18 cellular contexts compared by ENCODE assay signal in the genomic region with DNA sequence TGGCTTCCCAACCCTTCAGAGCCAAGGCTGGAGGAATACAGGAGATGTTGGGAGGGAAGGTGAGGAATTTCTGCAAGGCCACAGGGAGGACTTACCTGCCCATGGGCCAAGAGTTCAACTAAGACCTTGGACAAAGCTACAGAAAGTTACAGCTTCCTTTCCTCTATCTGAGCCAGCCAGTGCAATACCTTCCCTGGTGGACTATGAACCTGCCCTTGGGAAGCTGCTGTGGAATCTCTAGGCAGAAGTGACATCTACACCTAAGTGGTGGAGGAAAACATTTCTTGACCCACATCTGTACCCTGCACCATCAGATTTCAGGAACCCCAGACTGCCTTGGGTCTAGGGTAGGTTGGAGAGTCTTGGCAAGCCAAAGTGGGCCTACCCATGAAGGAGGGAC. TPM values are rescaled to one million over a fixed set of nuclear protein-coding genes. Genes with fewer than 3 reads are reported as not detected.
DNase-seq lines count a peak whose midpoint lies in the region; ATAC-seq and TF ChIP-seq lines count a peak whose summit lies in the region.
"Had no signal": no experiment of that assay in that cellular context is flagged by ENCODE, and none has a peak within 500 bp of the region (broad histone marks: within the 10 kb centered on the region; RNA-seq: fewer than 3 reads in every experiment).

No MANE protein-coding gene starts in this region.

- no peak for TF ChIP-seq CTCF in activated CD8-positive, alpha-beta T cell treated with anti-CD3 and anti-CD28 coated beads for 36 hours (IDR thresholded peaks at IDR 0.05)
- no peak for TF ChIP-seq CTCF in mucosa of descending colon (IDR thresholded peaks at IDR 0.05)
- no peak for TF ChIP-seq CTCF in hepatocyte (IDR thresholded peaks at IDR 0.05; ENCODE audit: poor library complexity)

- ATAC-seq in activated CD8-positive, alpha-beta T cell treated with anti-CD3 and anti-CD28 coated beads, Interleukin-2, amount 10 ng/mL, durations not matched to agents 7 days and 5 days, result no peak
- no peak for ATAC-seq in activated CD8-positive, alpha-beta T cell treated with anti-CD3 and anti-CD28 coated beads for 36 hours
- ATAC-seq in T-helper 17 cell (no peak), left colon (peak; percentile 60), mucosa of descending colon (peak; percentile 47), HG02642 (IDR thresholded peaks at IDR 0.05; ENCODE audit: poor library complexity, unreplicated experiment) (no peak)

- no peak overlapping the region for H3K27ac Mint-ChIP-seq in activated CD8-positive, alpha-beta T cell treated with anti-CD3 and anti-CD28 coated beads, Interleukin-2, amount 10 ng/mL, durations not matched to agents 7 days and 5 days
- no peak overlapping the region for H3K27ac Mint-ChIP-seq in activated CD8-positive, alpha-beta T cell treated with anti-CD3 and anti-CD28 coated beads for 36 hours
- peak overlapping the region; percentile 85 for H3K27ac Mint-ChIP-seq in T-helper 17 cell
- H3K27ac Mint-ChIP-seq: B cell; CD4-positive, alpha-beta T cell; CD8-positive, alpha-beta T cell had no signal

- POLR2A ChIA-PET in activated CD8-positive, alpha-beta T cell treated with anti-CD3 and anti-CD28 coated beads, Interleukin-2, amount 10 ng/mL, durations not matched to agents 7 days and 5 days (lab: Charles Lee), result interaction anchor here (0.7 kb wide), 1 partner anchor 105 kb away, joined by 4 read pairs; no protein-coding TSS in a partner anchor
- POLR2A ChIA-PET in activated CD8-positive, alpha-beta T cell treated with anti-CD3 and anti-CD28 coated beads for 36 hours (lab: Charles Lee), result interaction anchor here (0.6 to 0.9 kb wide), 2 partner anchors 142 to 189 kb away, joined by 3 read pairs; no protein-coding TSS in a partner anchor

- no peak for TF ChIP-seq POLR2A in erythroblast (IDR thresholded peaks at IDR 0.05; ENCODE audit: low read length)

- H2AFZ ChIP-seq in hepatocyte, result no peak overlapping the region

- H3K4me1 ChIP-seq in mucosa of descending colon (ENCODE audit: low read depth), result peaks cover under 1% of the 10 kb centered on the region
- H3K4me1 ChIP-seq in hepatocyte (ENCODE audit: insufficient read depth), result no peaks in the 10 kb centered on the region
- H3K4me1 ChIP-seq: A549 had no signal

- H3K27me3 ChIP-seq in hepatocyte, result no peaks in the 10 kb centered on the region
- H3K27me3 ChIP-seq: BLaER1 treated with 17β-estradiol and CSF1 and Interleukin-3, amounts not matched to agents 10 nM and 100 nM had no signal

- H3K36me3 Mint-ChIP-seq in activated CD8-positive, alpha-beta T cell treated with anti-CD3 and anti-CD28 coated beads, Interleukin-2, amount 10 ng/mL, durations not matched to agents 7 days and 5 days (ENCODE audit: low read depth), result no peaks in the 10 kb centered on the region
- H3K36me3 Mint-ChIP-seq in activated CD8-positive, alpha-beta T cell treated with anti-CD3 and anti-CD28 coated beads for 36 hours (ENCODE audit: low read depth), result no peaks in the 10 kb centered on the region
- no peaks in the 10 kb centered on the region for H3K36me3 Mint-ChIP-seq in T-helper 17 cell (ENCODE audit: low read depth)
- H3K36me3 Mint-ChIP-seq: CD8-positive, alpha-beta T cell had no signal

- no peak overlapping the region for H3K4me2 ChIP-seq in hepatocyte
- H3K4me2 ChIP-seq: A549; BLaER1 treated with 17β-estradiol and CSF1 and Interleukin-3, amounts not matched to agents 10 nM and 100 nM had no signal

- H3K4me3 ChIP-seq in mucosa of descending colon (no peak overlapping the region), hepatocyte (no peak overlapping the region)
- H3K4me3 ChIP-seq: A549; BLaER1 treated with 17β-estradiol and CSF1 and Interleukin-3, amounts not matched to agents 10 nM and 100 nM had no signal

- H3K4me1 Mint-ChIP-seq in activated CD8-positive, alpha-beta T cell treated with anti-CD3 and anti-CD28 coated beads, Interleukin-2, amount 10 ng/mL, durations not matched to agents 7 days and 5 days (ENCODE audit: low read depth), result no peaks in the 10 kb centered on the region
- H3K4me1 Mint-ChIP-seq in activated CD8-positive, alpha-beta T cell treated with anti-CD3 and anti-CD28 coated beads for 36 hours (ENCODE audit: low read depth), result no peaks in the 10 kb centered on the region
- H3K4me1 Mint-ChIP-seq in T-helper 17 cell, result peaks cover 13% of the 10 kb centered on the region

- no peaks in the 10 kb centered on the region for H3K9me3 Mint-ChIP-seq in activated CD8-positive, alpha-beta T cell treated with anti-CD3 and anti-CD28 coated beads, Interleukin-2, amount 10 ng/mL, durations not matched to agents 7 days and 5 days (ENCODE audit: insufficient read depth)
- no peaks in the 10 kb centered on the region for H3K9me3 Mint-ChIP-seq in activated CD8-positive, alpha-beta T cell treated with anti-CD3 and anti-CD28 coated beads for 36 hours
- H3K9me3 Mint-ChIP-seq: CD4-positive, alpha-beta T cell; CD8-positive, alpha-beta T cell had no signal

- H3K9me2 ChIP-seq in hepatocyte (replicated peaks; ENCODE audit: insufficient read depth), result no peaks in the 10 kb centered on the region

- H3K4me3 Mint-ChIP-seq in activated CD8-positive, alpha-beta T cell treated with anti-CD3 and anti-CD28 coated beads, Interleukin-2, amount 10 ng/mL, durations not matched to agents 7 days and 5 days, result no peak overlapping the region
- no peak overlapping the region for H3K4me3 Mint-ChIP-seq in activated CD8-positive, alpha-beta T cell treated with anti-CD3 and anti-CD28 coated beads for 36 hours
- H3K4me3 Mint-ChIP-seq in T-helper 17 cell, result no peak overlapping the region
- H3K4me3 Mint-ChIP-seq: B cell; CD4-positive, alpha-beta T cell; CD8-positive, alpha-beta T cell had no signal

- DNase-seq in activated CD8-positive, alpha-beta T cell treated with anti-CD3 and anti-CD28 coated beads, Interleukin-2, amount 10 ng/mL, durations not matched to agents 7 days and 5 days, result peak; percentile 13
- DNase-seq in activated CD8-positive, alpha-beta T cell treated with anti-CD3 and anti-CD28 coated beads for 36 hours, result no peak
- no peak for DNase-seq in T-helper 17 cell
- DNase-seq in left colon, result no peak
- DNase-seq in mucosa of descending colon, result no peak
- no peak for DNase-seq in hepatocyte (ENCODE audit: low spot score)
- DNase-seq in erythroblast (lab: John Stamatoyannopoulos, UW), result no peak
- DNase-seq: DMS79 treated with DMSO at 0.1 percent for 48 hours, GF-D8 had no signal

- intact Hi-C loops in activated CD8-positive, alpha-beta T cell treated with anti-CD3 and anti-CD28 coated beads for 36 hours (cut with micrococcal nuclease), result loop anchor here (10.0 kb wide), 1 partner anchor 401 kb away; no protein-coding TSS in a partner anchor
- intact Hi-C loops in left colon (cut with DNase I, micrococcal nuclease) (loop anchor here in 1 of 2 donors (5.0 kb wide), 1 partner anchor 109 kb away; no protein-coding TSS in a partner anchor), mucosa of descending colon (cut with DNase I, micrococcal nuclease) (no loop called here)

- H4K20me1 ChIP-seq in hepatocyte (ENCODE audit: insufficient read depth, poor library complexity, severe bottlenecking), result no peaks in the 10 kb centered on the region

- no peak overlapping the region for H3K27ac ChIP-seq in hepatocyte
- H3K27ac ChIP-seq: 22Rv1; A549; BLaER1 treated with 17β-estradiol and CSF1 and Interleukin-3, amounts not matched to agents 10 nM and 100 nM; C4-2B had no signal

- no peaks in the 10 kb centered on the region for H3K79me2 ChIP-seq in hepatocyte

- H3K27me3 Mint-ChIP-seq in activated CD8-positive, alpha-beta T cell treated with anti-CD3 and anti-CD28 coated beads, Interleukin-2, amount 10 ng/mL, durations not matched to agents 7 days and 5 days (ENCODE audit: low read depth), result no peaks in the 10 kb centered on the region
- no peaks in the 10 kb centered on the region for H3K27me3 Mint-ChIP-seq in activated CD8-positive, alpha-beta T cell treated with anti-CD3 and anti-CD28 coated beads for 36 hours
- H3K27me3 Mint-ChIP-seq in T-helper 17 cell, result no peaks in the 10 kb centered on the region
- H3K27me3 Mint-ChIP-seq: B cell; CD4-positive, alpha-beta T cell had no signal

- H3K36me3 ChIP-seq in mucosa of descending colon (ENCODE audit: low read depth), result no peaks in the 10 kb centered on the region
- no peaks in the 10 kb centered on the region for H3K36me3 ChIP-seq in hepatocyte (replicated peaks; ENCODE audit: insufficient read depth, low read depth)
- H3K36me3 ChIP-seq: BLaER1 treated with 17β-estradiol and CSF1 and Interleukin-3, amounts not matched to agents 10 nM and 100 nM had no signal

- H3K9me3 ChIP-seq in T-helper 17 cell (ENCODE audit: control insufficient read depth, low read length, poor library complexity, severe bottlenecking), result no peaks in the 10 kb centered on the region
- no peaks in the 10 kb centered on the region for H3K9me3 ChIP-seq in mucosa of descending colon
- no peaks in the 10 kb centered on the region for H3K9me3 ChIP-seq in hepatocyte (ENCODE audit: low read depth)
- H3K9me3 ChIP-seq: A549; BLaER1 treated with 17β-estradiol and CSF1 and Interleukin-3, amounts not matched to agents 10 nM and 100 nM; Caco-2 had no signal

- CTCF ChIA-PET in activated CD8-positive, alpha-beta T cell treated with anti-CD3 and anti-CD28 coated beads, Interleukin-2, amount 10 ng/mL, durations not matched to agents 7 days and 5 days (lab: Charles Lee), result interaction anchor here (0.7 to 2.9 kb wide), 30 partner anchors 11 to 425 kb away, joined by 3 to 26 read pairs (median 4); no protein-coding TSS in a partner anchor
- CTCF ChIA-PET in activated CD8-positive, alpha-beta T cell treated with anti-CD3 and anti-CD28 coated beads for 36 hours (lab: Charles Lee), result interaction anchor here (0.7 to 5.9 kb wide), 33 partner anchors 8 to 477 kb away, joined by 3 to 69 read pairs (median 4); a partner anchor contains a TSS

RNA-seq across cellular contexts. Expression of a gene that starts 6.7 kb away (rescaled TPM):
- total RNA-seq in activated CD8-positive, alpha-beta T cell treated with anti-CD3 and anti-CD28 coated beads, Interleukin-2, amount 10 ng/mL, durations not matched to agents 7 days and 5 days, result 100 to 1,000 TPM; 203 to 206 TPM
- 100 to 1,000 TPM; 235 to 242 TPM for total RNA-seq in activated CD8-positive, alpha-beta T cell treated with anti-CD3 and anti-CD28 coated beads for 36 hours
- 100 to 1,000 TPM; 284 to 339 TPM for total RNA-seq in T-helper 17 cell
- total RNA-seq in left colon, result 100 to 1,000 TPM; 242 to 273 TPM
- total RNA-seq in mucosa of descending colon, result 100 to 1,000 TPM; 241 to 316 (median 281) TPM
- total RNA-seq in hepatocyte, result 500 and 543 TPM in 2 replicates
- polyA plus RNA-seq in hepatocyte, result 719 and 723 TPM in 2 replicates

RNA-seq across cellular contexts. Expression of a gene that starts 42.4 kb away (rescaled TPM):
- total RNA-seq in activated CD8-positive, alpha-beta T cell treated with anti-CD3 and anti-CD28 coated beads, Interleukin-2, amount 10 ng/mL, durations not matched to agents 7 days and 5 days, result 100 to 1,000 TPM; 158 to 167 TPM
- 100 to 1,000 TPM; 147 to 153 TPM for total RNA-seq in activated CD8-positive, alpha-beta T cell treated with anti-CD3 and anti-CD28 coated beads for 36 hours
- total RNA-seq in T-helper 17 cell (100 to 1,000 TPM; 233 to 239 TPM), left colon (100 to 1,000 TPM; 117 to 119 TPM), mucosa of descending colon (100 to 1,000 TPM in 2 of 3 donors, 10 to 100 TPM in 1; 93.9 to 120 (median 115) TPM), hepatocyte (186 and 195 TPM in 2 replicates)
- polyA plus RNA-seq in hepatocyte, result 232 and 249 TPM in 2 replicates

Comparison
In these comparisons a context has a peak if more than half of its experiments do, and no peak if none do; other contexts are left out.
1. ATAC-seq: peak in left colon (single experiment) and mucosa of descending colon (single experiment); none in activated CD8-positive, alpha-beta T cell treated with anti-CD3 and anti-CD28 coated beads, Interleukin-2, amount 10 ng/mL, durations not matched to agents 7 days and 5 days (single experiment), activated CD8-positive, alpha-beta T cell treated with anti-CD3 and anti-CD28 coated beads for 36 hours (single experiment), T-helper 17 cell (single experiment) and HG02642 (single experiment).